8 cellular contexts compared by ENCODE assay signal in the genomic region with DNA sequence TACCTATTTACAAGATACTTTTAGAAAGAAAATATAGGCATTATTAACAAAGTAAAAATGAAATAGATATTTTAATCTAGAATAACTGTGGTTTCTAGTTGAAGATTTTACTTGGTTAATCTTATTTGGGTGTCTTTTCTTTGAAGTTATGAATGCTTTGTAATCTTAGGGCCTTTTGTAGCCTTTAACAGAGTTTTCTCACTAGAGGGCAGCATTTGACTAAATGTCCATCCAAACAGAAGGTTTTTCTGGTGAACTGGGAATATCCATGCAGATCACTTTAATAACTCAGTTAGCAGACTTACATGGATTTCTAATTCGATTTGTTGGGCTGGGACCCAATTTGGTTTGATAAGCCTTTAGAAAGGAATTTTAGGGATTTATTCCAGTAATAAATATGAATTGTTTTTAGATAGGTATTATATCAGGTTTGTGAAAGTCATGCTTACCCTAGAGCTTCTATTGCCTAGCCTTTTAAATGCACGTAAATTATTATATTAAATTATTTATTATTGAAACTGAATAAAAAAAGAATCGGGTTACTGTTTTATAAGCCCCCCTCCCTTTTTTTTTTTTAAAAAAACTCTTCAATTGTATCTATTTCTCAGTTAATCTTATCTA.
DNase-seq lines count a peak whose midpoint lies in the region; ATAC-seq and TF ChIP-seq lines count a peak whose summit lies in the region.

No MANE protein-coding gene starts in this region.

- H3K9me3 ChIP-seq in Peyer's patch: no peaks in the 10 kb centered on the region
- H3K9me3 ChIP-seq in psoas muscle: no peaks in the 10 kb centered on the region

- TF ChIP-seq POLR2A in Peyer's patch (IDR thresholded peaks at IDR 0.05): no peak

- no peaks in the 10 kb centered on the region for H3K36me3 ChIP-seq in Peyer's patch
- H3K36me3 ChIP-seq in psoas muscle (ENCODE audit: insufficient read depth in 1 of 2, low read depth in 1 of 2): no peaks in the 10 kb centered on the region

- intact Hi-C loops in psoas muscle (cut with DNase I): no loop called here

- H3K27ac ChIP-seq in Peyer's patch: no peak overlapping the region
- no peak overlapping the region for H3K27ac ChIP-seq in psoas muscle

- H3K4me1 ChIP-seq in Peyer's patch (no peaks in the 10 kb centered on the region), psoas muscle (no peaks in the 10 kb centered on the region)

- ATAC-seq in psoas muscle: no peak
- ATAC-seq in GM19351 (IDR thresholded peaks at IDR 0.05; ENCODE audit: unreplicated experiment): no peak
- no peak for ATAC-seq in HG03378 (IDR thresholded peaks at IDR 0.05; ENCODE audit: unreplicated experiment)
- no peak for ATAC-seq in HG02588 (IDR thresholded peaks at IDR 0.05; ENCODE audit: unreplicated experiment)

- H3K4me3 ChIP-seq in LNCaP clone FGC (ENCODE audit: low read depth, low read length): no peak overlapping the region
- H3K4me3 ChIP-seq in Peyer's patch: no peak overlapping the region
- no peak overlapping the region for H3K4me3 ChIP-seq in epithelial cell of proximal tubule (ENCODE audit: low read depth, low read length)
- no peak overlapping the region for H3K4me3 ChIP-seq in psoas muscle

- no peaks in the 10 kb centered on the region for H3K27me3 ChIP-seq in Peyer's patch
- peaks cover 0 to 2% (median 0%) of the 10 kb centered on the region in 3 donors for H3K27me3 ChIP-seq in psoas muscle (ENCODE audit: insufficient read depth in 3 of 3, low read length in 2 of 3)

- 21 to 23% (median 21%) methylated on average over 3 of the region's 3 CpGs for WGBS in psoas muscle, 3 donors

- TF ChIP-seq CTCF in LNCaP clone FGC (IDR thresholded peaks at IDR 0.05; ENCODE audit: control insufficient read depth, extremely low read depth, insufficient read depth): peak; percentile 71
- TF ChIP-seq CTCF in Peyer's patch (IDR thresholded peaks at IDR 0.05): peak in 4 of 6 experiments; percentile 44 to 69 (median 58)
- TF ChIP-seq CTCF in epithelial cell of proximal tubule (conservative IDR thresholded peaks at IDR 0.05; ENCODE audit: low read depth, low read length): peak; percentile 81
- TF ChIP-seq CTCF in psoas muscle (IDR thresholded peaks at IDR 0.05): peak; percentile 42

- DNase-seq in ELR (ENCODE audit: low read depth) (peak; percentile 66), LNCaP clone FGC (ENCODE audit: low read depth) (peak; percentile 13), Peyer's patch (no peak), epithelial cell of proximal tubule (ENCODE audit: low read depth) (peak; percentile 12), psoas muscle (no peak)

Comparison
In these comparisons a context has a peak if more than half of its experiments do, and no peak if none do; other contexts are left out.
1. DNase-seq: peak in ELR (single experiment), LNCaP clone FGC (single experiment) and epithelial cell of proximal tubule (single experiment); none in Peyer's patch (0 of 3) and psoas muscle (0 of 2).
2. Peak in every context shown above with its lines, with median percentiles within 50 percentile points of each other: CTCF ChIP-seq.